In genomic region chr17:27390540-27390939, GRCh38 we compare ENCODE assay signal across 20 cellular contexts.
"Had no signal": no experiment of that assay in that cellular context is flagged by ENCODE, and none has a peak within 500 bp of the region (broad histone marks: within the 10 kb centered on the region; RNA-seq: fewer than 3 reads in every experiment).

No MANE protein-coding gene starts in this region.

- H3K4me1 Mint-ChIP-seq: WTC11 had no signal

- DNase-seq: activated CD4-positive, alpha-beta T cell treated with anti-CD3 and anti-CD28 coated beads for 4 hours; activated CD8-positive, alpha-beta memory T cell treated with anti-CD3 and anti-CD28 coated beads, Interleukin-2, amount 50 U/mL, for 4 hours; activated CD8-positive, alpha-beta T cell treated with anti-CD3 and anti-CD28 coated beads, Interleukin-2, amount 10 ng/mL, durations not matched to agents 7 days and 5 days; activated gamma-delta T cell; activated T-cell treated with anti-CD3 and anti-CD28 coated beads, Interleukin-2, amount 50 U/mL, for 48 hours; amniotic stem cell; body of pancreas; central memory CD4-positive, alpha-beta T cell; effector memory CD4-positive, alpha-beta T cell; gastrocnemius medialis; left lung; mammary epithelial cell; mucosa of descending colon; naive thymus-derived CD8-positive, alpha-beta T cell; right lobe of liver; spleen; stomach had no signal

- H3K4me1 ChIP-seq: body of pancreas, gastrocnemius medialis, left lung, right lobe of liver, stomach had no signal

- H3K9me3 Mint-ChIP-seq: naive thymus-derived CD8-positive, alpha-beta T cell; T-helper 1 cell treated with Interleukin-12 subunit alpha and Interleukin-12 subunit beta and Interleukin-4 antibody, amounts not matched to agents 30 μg/mL and 1 μg/mL, for 36 hours had no signal

- H3K36me3 Mint-ChIP-seq: activated naive CD4-positive, alpha-beta T cell treated with anti-CD3 and anti-CD28 coated beads, Interleukin-2, amount 50 U/mL, for 72 hours; naive thymus-derived CD8-positive, alpha-beta T cell; WTC11 had no signal

- H3K27me3 ChIP-seq: body of pancreas, gastrocnemius medialis, left lung, right lobe of liver, spleen, stomach had no signal

- H3K36me3 ChIP-seq: gastrocnemius medialis, left lung, right lobe of liver, spleen, stomach had no signal

- H3K27ac ChIP-seq: body of pancreas, gastrocnemius medialis, left lung, right lobe of liver, spleen, stomach had no signal

- ATAC-seq: activated CD8-positive, alpha-beta T cell treated with anti-CD3 and anti-CD28 coated beads, Interleukin-2, amount 10 ng/mL, durations not matched to agents 7 days and 5 days; activated naive CD4-positive, alpha-beta T cell treated with anti-CD3 and anti-CD28 coated beads, Interleukin-2, amount 50 U/mL, for 72 hours; body of pancreas; gastrocnemius medialis; left lung; mucosa of descending colon; naive thymus-derived CD8-positive, alpha-beta T cell; right lobe of liver; WTC11 had no signal

- H3K27ac Mint-ChIP-seq: activated CD8-positive, alpha-beta T cell treated with anti-CD3 and anti-CD28 coated beads, Interleukin-2, amount 10 ng/mL, durations not matched to agents 7 days and 5 days; T-helper 1 cell treated with Interleukin-12 subunit alpha and Interleukin-12 subunit beta and Interleukin-4 antibody, amounts not matched to agents 30 μg/mL and 1 μg/mL, for 36 hours; WTC11 had no signal

- H3K4me3 ChIP-seq: body of pancreas, gastrocnemius medialis, left lung, mucosa of descending colon, right lobe of liver, spleen, stomach had no signal

- H3K4me3 Mint-ChIP-seq: activated CD8-positive, alpha-beta T cell treated with anti-CD3 and anti-CD28 coated beads, Interleukin-2, amount 10 ng/mL, durations not matched to agents 7 days and 5 days; naive thymus-derived CD8-positive, alpha-beta T cell; T-helper 1 cell treated with Interleukin-12 subunit alpha and Interleukin-12 subunit beta and Interleukin-4 antibody, amounts not matched to agents 30 μg/mL and 1 μg/mL, for 36 hours; WTC11 had no signal

- H3K9me3 ChIP-seq: body of pancreas, gastrocnemius medialis, mucosa of descending colon, right lobe of liver, spleen had no signal
